ENCODE assay signal across 10 cellular contexts in genomic region chr17:61904094-61904710, GRCh38. TPM values are rescaled to one million over a fixed set of nuclear protein-coding genes. Genes with fewer than 3 reads are reported as not detected.
DNase-seq lines count a peak whose midpoint lies in the region; ATAC-seq and TF ChIP-seq lines count a peak whose summit lies in the region.
"Had no signal": no experiment of that assay in that cellular context is flagged by ENCODE, and none has a peak within 500 bp of the region (broad histone marks: within the 10 kb centered on the region; RNA-seq: fewer than 3 reads in every experiment).

No MANE protein-coding gene starts in this region.

- no peaks in the 10 kb centered on the region for H3K4me1 ChIP-seq in neural progenitor cell
- H3K4me1 ChIP-seq: pancreas had no signal

- peak overlapping the region; percentile 51 for H3K27ac Mint-ChIP-seq in activated CD4-positive, alpha-beta T cell treated with anti-CD3 and anti-CD28 coated beads, Interleukin-2, amount 10 ng/mL, durations not matched to agents 24 days and 14 days
- H3K27ac Mint-ChIP-seq in neural progenitor cell: no peak overlapping the region

- peak overlapping the region; percentile 39 for H3K4me3 Mint-ChIP-seq in activated CD4-positive, alpha-beta T cell treated with anti-CD3 and anti-CD28 coated beads, Interleukin-2, amount 10 ng/mL, durations not matched to agents 24 days and 14 days
- no peak overlapping the region for H3K4me3 Mint-ChIP-seq in neural progenitor cell

- no peaks in the 10 kb centered on the region for H4K20me1 ChIP-seq in neural progenitor cell (ENCODE audit: low read depth)

- H3F3A ChIP-seq in neural progenitor cell (ENCODE audit: low read depth): peaks cover 5% of the 10 kb centered on the region

- ATAC-seq in GM19035 (IDR thresholded peaks at IDR 0.05; ENCODE audit: unreplicated experiment) (peak; percentile 91), HG02870 (IDR thresholded peaks at IDR 0.05; ENCODE audit: unreplicated experiment) (peak; percentile 63)
- ATAC-seq: pancreas had no signal

- no peak overlapping the region for H3K4me3 ChIP-seq in neural progenitor cell
- H3K4me3 ChIP-seq: pancreas had no signal

- H3K27ac ChIP-seq in neural progenitor cell: no peak overlapping the region
- H3K27ac ChIP-seq: pancreas had no signal

- peak; percentile 75 for DNase-seq in activated CD4-positive, alpha-beta T cell treated with anti-CD3 and anti-CD28 coated beads, Interleukin-2, amount 10 ng/mL, durations not matched to agents 24 days and 14 days
- DNase-seq in stimulated activated CD4-positive, alpha-beta T cell treated with anti-CD3 and anti-CD28 coated beads, Interleukin-4, amount 100 ng/mL, for 1 hour: peak; percentile 6
- DNase-seq in neural progenitor cell (ENCODE audit: low spot score) (no peak), posterior vena cava (ENCODE audit: low spot score) (no peak), HCEC 1CT (no peak), NCI-H446 (lab: John Stamatoyannopoulos, UW) (no peak)
- DNase-seq: NCI-H2227 treated with DMSO at 0.1 percent for 48 hours, pancreas had no signal

- H3K36me3 Mint-ChIP-seq in activated CD4-positive, alpha-beta T cell treated with anti-CD3 and anti-CD28 coated beads, Interleukin-2, amount 10 ng/mL, durations not matched to agents 24 days and 14 days (ENCODE audit: low read depth): peaks cover 41% of the 10 kb centered on the region
- peaks cover 24% of the 10 kb centered on the region for H3K36me3 Mint-ChIP-seq in neural progenitor cell

- H3K9me3 Mint-ChIP-seq in activated CD4-positive, alpha-beta T cell treated with anti-CD3 and anti-CD28 coated beads, Interleukin-2, amount 10 ng/mL, durations not matched to agents 24 days and 14 days: no peaks in the 10 kb centered on the region
- H3K9me3 Mint-ChIP-seq in neural progenitor cell: no peaks in the 10 kb centered on the region

- H3K27me3 ChIP-seq in neural progenitor cell: no peaks in the 10 kb centered on the region
- H3K27me3 ChIP-seq: pancreas had no signal

- H3K79me2 ChIP-seq in neural progenitor cell (ENCODE audit: low read depth): no peaks in the 10 kb centered on the region

- intact Hi-C loops in activated CD4-positive, alpha-beta T cell treated with anti-CD3 and anti-CD28 coated beads, Interleukin-2, amount 10 ng/mL, durations not matched to agents 24 days and 14 days (cut with micrococcal nuclease): no loop called here
- intact Hi-C loops in posterior vena cava (cut with DNase I): no loop called here

- no peak overlapping the region for H3K9ac ChIP-seq in neural progenitor cell

- H3K9me3 ChIP-seq in neural progenitor cell (ENCODE audit: low read depth): no peaks in the 10 kb centered on the region
- H3K9me3 ChIP-seq: pancreas had no signal

- no peak for TF ChIP-seq CTCF in neural progenitor cell (IDR thresholded peaks at IDR 0.05)

- H3K4me2 ChIP-seq in neural progenitor cell: no peak overlapping the region

- H3K36me3 ChIP-seq in neural progenitor cell: peaks cover 11% of the 10 kb centered on the region

- peaks cover 2% of the 10 kb centered on the region for H3K4me1 Mint-ChIP-seq in activated CD4-positive, alpha-beta T cell treated with anti-CD3 and anti-CD28 coated beads, Interleukin-2, amount 10 ng/mL, durations not matched to agents 24 days and 14 days
- H3K4me1 Mint-ChIP-seq in neural progenitor cell: no peaks in the 10 kb centered on the region

- no peak overlapping the region for H2AFZ ChIP-seq in neural progenitor cell (replicated peaks)

- H3K27me3 Mint-ChIP-seq in activated CD4-positive, alpha-beta T cell treated with anti-CD3 and anti-CD28 coated beads, Interleukin-2, amount 10 ng/mL, durations not matched to agents 24 days and 14 days: no peaks in the 10 kb centered on the region
- H3K27me3 Mint-ChIP-seq in neural progenitor cell (ENCODE audit: insufficient read depth, low read depth): no peaks in the 10 kb centered on the region

RNA-seq across cellular contexts. Expression of gene INTS2, which starts 23.6 kb away (rescaled TPM):
- 29.5 and 29.9 TPM in 2 replicates for total RNA-seq in activated CD4-positive, alpha-beta T cell treated with anti-CD3 and anti-CD28 coated beads, Interleukin-2, amount 10 ng/mL, durations not matched to agents 24 days and 14 days
- 32.8 and 41.6 TPM in 2 replicates for total RNA-seq in neural progenitor cell (ENCODE audit: low replicate concordance)
- total RNA-seq in posterior vena cava: 10 to 100 TPM; 11.8 to 13.2 TPM

RNA-seq across cellular contexts. Expression of gene BRIP1, which starts 40.9 kb away (rescaled TPM):
- total RNA-seq in activated CD4-positive, alpha-beta T cell treated with anti-CD3 and anti-CD28 coated beads, Interleukin-2, amount 10 ng/mL, durations not matched to agents 24 days and 14 days: 17.2 and 19.9 TPM in 2 replicates
- total RNA-seq in neural progenitor cell (ENCODE audit: low replicate concordance) (40.5 and 66.4 TPM in 2 replicates), posterior vena cava (under 1 TPM; 0.43 to 0.69 TPM)

Comparison
In these comparisons a context has a peak if more than half of its experiments do, and no peak if none do; other contexts are left out.
1. DNase-seq: peak in activated CD4-positive, alpha-beta T cell treated with anti-CD3 and anti-CD28 coated beads, Interleukin-2, amount 10 ng/mL, durations not matched to agents 24 days and 14 days (single experiment) and stimulated activated CD4-positive, alpha-beta T cell treated with anti-CD3 and anti-CD28 coated beads, Interleukin-4, amount 100 ng/mL, for 1 hour (single experiment); none in neural progenitor cell (single experiment), posterior vena cava (single experiment), HCEC 1CT (single experiment) and NCI-H446 (0 of 2).
2. RNA of gene BRIP1, which starts 40.9 kb away (total RNA-seq): 40.5 to 66.4 TPM in neural progenitor cell and 17.2 to 19.9 TPM in activated CD4-positive, alpha-beta T cell treated with anti-CD3 and anti-CD28 coated beads, Interleukin-2, amount 10 ng/mL, durations not matched to agents 24 days and 14 days; 0.43 to 0.69 TPM in posterior vena cava; every median in the first group is over 10 times any median in the second.